Comparison of ENCODE assay signal across 18 cellular contexts in genomic region chrX:100642296-100642695, GRCh38. TPM values are rescaled to one million over a fixed set of nuclear protein-coding genes. Genes with fewer than 3 reads are reported as not detected.
DNase-seq lines count a peak whose midpoint lies in the region; TF ChIP-seq lines count a peak whose summit lies in the region.
"Had no signal": no experiment of that assay in that cellular context is flagged by ENCODE, and none has a peak within 500 bp of the region (broad histone marks: within the 10 kb centered on the region; RNA-seq: fewer than 3 reads in every experiment).

No MANE protein-coding gene starts in this region.

- no peaks in the 10 kb centered on the region for H3K9me3 ChIP-seq in spleen
- H3K9me3 ChIP-seq: SJCRH30 had no signal

- H3K4me1 Mint-ChIP-seq in Calu3 (ENCODE audit: low read depth, unreplicated experiment) (peaks cover 50% of the 10 kb centered on the region), mesothelial cell of epicardium (peaks cover 43% of the 10 kb centered on the region)

- TF ChIP-seq CTCF in Calu3 (IDR thresholded peaks at IDR 0.05; ENCODE audit: unreplicated experiment) (no peak), mesothelial cell of epicardium (IDR thresholded peaks at IDR 0.05; ENCODE audit: unreplicated experiment) (no peak), spleen (IDR thresholded peaks at IDR 0.05 in 8 of 11, conservative IDR thresholded peaks at IDR 0.05 in 3 of 11) (no peak)

- intact Hi-C loops in Calu3 (cut with micrococcal nuclease; ENCODE audit: unreplicated experiment) (no loop called here), spleen (cut with DNase I; ENCODE audit: low total_unique reads) (no loop called here), posterior cingulate gyrus (cut with DNase I) (no loop called here)

- H3K36me3 Mint-ChIP-seq in Calu3 (ENCODE audit: insufficient read depth, unreplicated experiment) = peaks cover 25% of the 10 kb centered on the region
- H3K36me3 Mint-ChIP-seq in mesothelial cell of epicardium = no peaks in the 10 kb centered on the region

- WGBS in spleen, 5 donors = 45 to 78% (median 67%) methylated on average over 3 of the region's 3 CpGs

- TF ChIP-seq POLR2A in spleen (IDR thresholded peaks at IDR 0.05) = no peak

- peak overlapping the region; percentile 32 for H3K27ac Mint-ChIP-seq in Calu3 (ENCODE audit: unreplicated experiment)
- H3K27ac Mint-ChIP-seq in mesothelial cell of epicardium = peak overlapping the region; percentile 93

- CTCF ChIA-PET in Calu3 (lab: Charles Lee) = interaction anchor here (1.1 to 1.3 kb wide), 2 partner anchors 29 to 126 kb away, joined by 3 read pairs; no protein-coding TSS in a partner anchor

- no peaks in the 10 kb centered on the region for H3K27me3 Mint-ChIP-seq in Calu3 (ENCODE audit: unreplicated experiment)
- H3K27me3 Mint-ChIP-seq in mesothelial cell of epicardium (ENCODE audit: low read depth) = no peaks in the 10 kb centered on the region

- DNase-seq in Calu3 (peak; percentile 35), NCI-H69 (lab: John Stamatoyannopoulos, UW) (peak; percentile 26), epithelial cell of prostate (ENCODE audit: low read depth, low spot score) (no peak), mesothelial cell of epicardium (ENCODE audit: low spot score in 2 of 2, unreplicated experiment in 2 of 2) (no peak), DMS53 (lab: John Stamatoyannopoulos, UW) (no peak), spleen (no peak), posterior cingulate gyrus (no peak)
- DNase-seq in stimulated activated CD4-positive, alpha-beta T cell treated with anti-CD3 and anti-CD28 coated beads, Interleukin-2, amount 100 ng/mL, for 48 hours = no peak
- DNase-seq: C1 segment of cervical spinal cord; DMS 273 treated with DMSO at 0.1 percent for 48 hours; Karpas-422; NCI-H187; NK-92 treated with Interleukin-12 subunit alpha and Interleukin-12 subunit beta, amount 100 ng/mL, for 24 hours; SJCRH30 had no signal

- H3K4me1 ChIP-seq in spleen = peaks cover 0 to 3% (median 0%) of the 10 kb centered on the region in 6 donors

- no TSS peak for BruUV-seq in Calu3 (replicated peaks; lab: Mats Ljungman, UMichigan)

- no peaks in the 10 kb centered on the region for H3K9me3 Mint-ChIP-seq in Calu3 (ENCODE audit: low read depth, unreplicated experiment)
- H3K9me3 Mint-ChIP-seq in mesothelial cell of epicardium = peaks cover 31% of the 10 kb centered on the region

- peaks cover 0 to 24% (median 0%) of the 10 kb centered on the region in 7 donors for H3K27me3 ChIP-seq in spleen (replicated peaks in 1 of 7)
- H3K27me3 ChIP-seq: SJCRH30 had no signal

- H3K36me3 ChIP-seq in spleen = no peaks in the 10 kb centered on the region
- H3K36me3 ChIP-seq: SJCRH30 had no signal

- no peak overlapping the region for H3K4me3 ChIP-seq in spleen
- H3K4me3 ChIP-seq: SJCRH30 had no signal

- H3K27ac ChIP-seq in epithelial cell of prostate (peak overlapping the region; percentile 91), spleen (no peak overlapping the region)
- H3K27ac ChIP-seq: SJCRH30 had no signal

- peak overlapping the region; percentile 30 for H3K4me3 Mint-ChIP-seq in Calu3 (ENCODE audit: low read depth, unreplicated experiment)
- H3K4me3 Mint-ChIP-seq in mesothelial cell of epicardium = no peak overlapping the region

RNA-seq across cellular contexts. Expression of gene SRPX2, which starts 1.7 kb away (rescaled TPM):
- 31.5 and 45.4 TPM in 2 replicates for total RNA-seq in Calu3 (2022)
- 13.7 to 16.2 TPM (median 15.1 TPM) in 3 replicates for total RNA-seq in mesothelial cell of epicardium
- total RNA-seq in spleen = 10 to 100 TPM in 6 of 7 donors, 1 to 10 TPM in 1; 7.7 to 57.5 (median 33.3) TPM
- polyA plus RNA-seq in spleen = 10 to 100 TPM in 2 of 3 donors, 1 to 10 TPM in 1; 3.7 to 13.4 (median 13.1) TPM
- total RNA-seq: OCI-LY7 had no signal

RNA-seq across cellular contexts. Expression of gene TSPAN6, which starts 5.7 kb away (rescaled TPM):
- 69.1 and 70.6 TPM in 2 replicates for total RNA-seq in Calu3 (2022)
- 92.8 to 99.0 TPM (median 93.2 TPM) in 3 replicates for total RNA-seq in mesothelial cell of epicardium
- 10 to 100 TPM in 5 of 7 donors, 1 to 10 TPM in 2; 6.7 to 20.8 (median 17.3) TPM for total RNA-seq in spleen
- 1 to 10 TPM; 2.9 to 6.8 (median 4.3) TPM for polyA plus RNA-seq in spleen
- total RNA-seq: OCI-LY7 had no signal

RNA-seq across cellular contexts. Expression of gene TNMD, which starts 57.6 kb away (rescaled TPM):
- not detected in 2 replicates for total RNA-seq in Calu3 (2022)
- total RNA-seq in mesothelial cell of epicardium = 0.29 to 0.38 TPM in 2 of 3 replicates, not detected in the other
- 1 to 10 TPM in 1 of 7 donors, under 1 TPM in 1, not detected in 5; 0.79 to 1.8 TPM for total RNA-seq in spleen
- under 1 TPM in 1 of 3 donors, not detected in 2; 0.22 TPM for polyA plus RNA-seq in spleen
- total RNA-seq: A172, Daoy, H4, OCI-LY7, SJCRH30 had no signal

Comparison
In these comparisons a context has a peak if more than half of its experiments do, and no peak if none do; other contexts are left out.
1. DNase-seq: peak in Calu3 (single experiment) and NCI-H69 (single experiment); none in epithelial cell of prostate (single experiment), mesothelial cell of epicardium (0 of 2), stimulated activated CD4-positive, alpha-beta T cell treated with anti-CD3 and anti-CD28 coated beads, Interleukin-2, amount 100 ng/mL, for 48 hours (0 of 2), DMS53 (single experiment), spleen (single experiment) and posterior cingulate gyrus (0 of 10).